6 cellular contexts compared by ENCODE assay signal in genomic region chr9:83475741-83476140, GRCh38.
"Had no signal": no experiment of that assay in that cellular context is flagged by ENCODE, and none has a peak within 500 bp of the region (broad histone marks: within the 10 kb centered on the region; RNA-seq: fewer than 3 reads in every experiment).

No MANE protein-coding gene starts in this region.

- ATAC-seq: GM23338, K562 had no signal

- DNase-seq: H9, HCEC 1CT, HFFc6, IMR-90 had no signal

- H3K4me3 ChIP-seq: GM23338, K562 had no signal
